In the genomic region with DNA sequence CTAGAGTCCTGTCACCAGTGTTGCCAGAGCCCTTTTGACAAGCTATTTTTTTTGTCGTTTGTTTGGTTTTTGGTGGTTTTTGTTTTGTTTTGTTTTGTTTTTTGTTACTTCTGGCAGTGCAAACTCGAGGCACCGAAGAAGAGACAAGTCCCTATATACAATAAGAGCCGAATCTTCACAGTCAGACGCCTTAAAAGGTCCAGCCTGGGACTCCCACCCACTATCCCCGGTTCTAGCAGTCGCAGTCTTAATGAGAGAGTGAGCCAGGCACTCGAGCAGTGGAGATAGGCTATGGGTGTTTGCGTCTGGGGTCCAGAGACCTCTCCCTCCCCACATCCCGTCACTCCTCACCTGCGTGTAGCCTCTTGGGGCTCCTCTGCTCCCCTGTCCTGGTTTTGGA, we compare ENCODE assay signal across 13 cellular contexts. TPM values are rescaled to one million over a fixed set of nuclear protein-coding genes. Genes with fewer than 3 reads are reported as not detected.
DNase-seq lines count a peak whose midpoint lies in the region; ATAC-seq and TF ChIP-seq lines count a peak whose summit lies in the region.
"Had no signal": no experiment of that assay in that cellular context is flagged by ENCODE, and none has a peak within 500 bp of the region (broad histone marks: within the 10 kb centered on the region; RNA-seq: fewer than 3 reads in every experiment).

No MANE protein-coding gene starts in this region.

- no peak overlapping the region for H3K9ac ChIP-seq in trophoblast cell (ENCODE audit: low read length)

- H3K14ac ChIP-seq in trophoblast cell (ENCODE audit: low read length), result no peak overlapping the region

- peak; percentile 60 for DNase-seq in activated CD4-positive, alpha-beta T cell treated with anti-CD3 and anti-CD28 coated beads, Interleukin-2, amount 10 ng/mL, durations not matched to agents 24 days and 14 days
- no peak for DNase-seq in activated CD4-positive, alpha-beta T cell treated with anti-CD3 and anti-CD28 coated beads, Interleukin-2, amount 50 U/mL, for 1 hour
- DNase-seq in SJSA1 (ENCODE audit: low read depth in 1 of 2, low spot score in 2 of 2) (no peak), epithelial cell of esophagus (ENCODE audit: low read depth) (no peak), trophoblast cell (no peak), testis (no peak), ureter (ENCODE audit: low spot score) (no peak)
- DNase-seq: stimulated activated naive CD4-positive, alpha-beta T cell treated with Interleukin-2 at 50 U/mL for 16 hours had no signal

- no peak overlapping the region for H4K12ac ChIP-seq in trophoblast cell (ENCODE audit: low read depth, low read length)

- peak overlapping the region; percentile 72 for H3K27ac Mint-ChIP-seq in activated CD4-positive, alpha-beta T cell treated with anti-CD3 and anti-CD28 coated beads, Interleukin-2, amount 10 ng/mL, durations not matched to agents 24 days and 14 days

- peaks cover 23% of the 10 kb centered on the region for H3K9me3 Mint-ChIP-seq in activated CD4-positive, alpha-beta T cell treated with anti-CD3 and anti-CD28 coated beads, Interleukin-2, amount 10 ng/mL, durations not matched to agents 24 days and 14 days

- no peak overlapping the region for H3K23ac ChIP-seq in trophoblast cell (ENCODE audit: low read length)

- H3K27me3 ChIP-seq in SJSA1 (replicated peaks) (no peaks in the 10 kb centered on the region; the same call in 1 of the 2 replicates), trophoblast cell (ENCODE audit: insufficient read depth, low read length) (peaks cover 6% of the 10 kb centered on the region), testis (no peaks in the 10 kb centered on the region)

- no peak overlapping the region for H2AFZ ChIP-seq in trophoblast cell (ENCODE audit: insufficient read depth, low read length, poor library complexity)

- peaks cover 43% of the 10 kb centered on the region for H3K27me3 Mint-ChIP-seq in activated CD4-positive, alpha-beta T cell treated with anti-CD3 and anti-CD28 coated beads, Interleukin-2, amount 10 ng/mL, durations not matched to agents 24 days and 14 days

- H3K4me1 Mint-ChIP-seq in activated CD4-positive, alpha-beta T cell treated with anti-CD3 and anti-CD28 coated beads, Interleukin-2, amount 10 ng/mL, durations not matched to agents 24 days and 14 days, result peaks cover 27% of the 10 kb centered on the region

- H3K27ac ChIP-seq in SJSA1, result no peak overlapping the region
- no peak overlapping the region for H3K27ac ChIP-seq in trophoblast cell (ENCODE audit: low read depth, low read length)
- no peak overlapping the region for H3K27ac ChIP-seq in testis
- H3K27ac ChIP-seq: RWPE1, skin epidermis had no signal

- H4K91ac ChIP-seq in trophoblast cell (ENCODE audit: low read depth, low read length), result no peak overlapping the region

- no peaks in the 10 kb centered on the region for H3K79me2 ChIP-seq in trophoblast cell (ENCODE audit: control insufficient read depth, insufficient read depth, low read length, poor library complexity)

- H3K4me3 ChIP-seq in SJSA1 (peak overlapping the region; percentile 43), epithelial cell of esophagus (ENCODE audit: low read length) (peak overlapping the region; percentile 62), trophoblast cell (ENCODE audit: low read depth, low read length) (no peak overlapping the region), testis (no peak overlapping the region)

- peaks cover 18% of the 10 kb centered on the region for H3K4me1 ChIP-seq in SJSA1 (replicated peaks)
- peaks cover 3 to 12% of the 10 kb centered on the region in 2 experiments for H3K4me1 ChIP-seq in trophoblast cell (ENCODE audit: control insufficient read depth in 1 of 2, insufficient read depth in 2 of 2, low read length in 2 of 2)
- no peaks in the 10 kb centered on the region for H3K4me1 ChIP-seq in testis

- no peak overlapping the region for H3K4ac ChIP-seq in trophoblast cell (ENCODE audit: low read depth, low read length)

- TF ChIP-seq CTCF in epithelial cell of esophagus (IDR thresholded peaks at IDR 0.05; ENCODE audit: insufficient read depth, low read depth, low read length, missing control alignments) (no peak), testis (IDR thresholded peaks at IDR 0.05) (no peak)

- no peak for ATAC-seq in GM21723 (IDR thresholded peaks at IDR 0.05; ENCODE audit: unreplicated experiment)

- intact Hi-C loops in activated CD4-positive, alpha-beta T cell treated with anti-CD3 and anti-CD28 coated beads, Interleukin-2, amount 10 ng/mL, durations not matched to agents 24 days and 14 days (cut with micrococcal nuclease), result loop anchor here (10.0 kb wide), 1 partner anchor 115 kb away; the partner anchor contains the start of genes TIGD7 and ZNF75A
- intact Hi-C loops in testis (cut with DNase I; ENCODE audit: low total_unique reads), result no loop called here

- no peak overlapping the region for H3K18ac ChIP-seq in trophoblast cell (ENCODE audit: low read length)

- H3K36me3 Mint-ChIP-seq in activated CD4-positive, alpha-beta T cell treated with anti-CD3 and anti-CD28 coated beads, Interleukin-2, amount 10 ng/mL, durations not matched to agents 24 days and 14 days (ENCODE audit: low read depth), result peaks cover 3% of the 10 kb centered on the region

- H2BK5ac ChIP-seq in trophoblast cell (ENCODE audit: low read depth, low read length, poor library complexity), result no peak overlapping the region

- no peaks in the 10 kb centered on the region for H3K79me1 ChIP-seq in trophoblast cell (ENCODE audit: low read length)

- no peak overlapping the region for H4K8ac ChIP-seq in trophoblast cell (ENCODE audit: low read depth, low read length)

- H2BK120ac ChIP-seq in trophoblast cell (ENCODE audit: insufficient read depth, low read length, poor library complexity), result no peak overlapping the region

- TF ChIP-seq POLR2A in testis (IDR thresholded peaks at IDR 0.05), result no peak

- H3K9me3 ChIP-seq in SJSA1 (replicated peaks), result peaks cover 6% of the 10 kb centered on the region; the same call in 1 of the 2 replicates
- H3K9me3 ChIP-seq in trophoblast cell (ENCODE audit: insufficient read depth, low read depth, low read length), result no peaks in the 10 kb centered on the region
- no peaks in the 10 kb centered on the region for H3K9me3 ChIP-seq in testis

- peak overlapping the region; percentile 66 for H3K4me3 Mint-ChIP-seq in activated CD4-positive, alpha-beta T cell treated with anti-CD3 and anti-CD28 coated beads, Interleukin-2, amount 10 ng/mL, durations not matched to agents 24 days and 14 days

- H3K36me3 ChIP-seq in SJSA1 (no peaks in the 10 kb centered on the region), trophoblast cell (ENCODE audit: control insufficient read depth in 1 of 2, insufficient read depth in 2 of 2, low read length in 2 of 2) (no peaks in the 10 kb centered on the region), testis (ENCODE audit: low read depth, missing control alignments) (no peaks in the 10 kb centered on the region)

- no CpG with 5 or more reads among the region's 11 CpGs for WGBS in trophoblast cell (ENCODE audit: extremely low coverage, insufficient coverage, insufficient read length)
- WGBS in testis, 2 donors, result 7 to 13% methylated on average over 11 of the region's 11 CpGs

- no peak overlapping the region for H2BK12ac ChIP-seq in trophoblast cell (ENCODE audit: low read length)

- no peak overlapping the region for H2AK5ac ChIP-seq in trophoblast cell (ENCODE audit: low read length)

- peak overlapping the region; percentile 77 for H3K4me2 ChIP-seq in trophoblast cell (ENCODE audit: low read length)

RNA-seq across cellular contexts. Expression of gene OR1F1, which starts 1.9 kb away (rescaled TPM):
- total RNA-seq in activated CD4-positive, alpha-beta T cell treated with anti-CD3 and anti-CD28 coated beads, Interleukin-2, amount 10 ng/mL, durations not matched to agents 24 days and 14 days, result not detected in 2 replicates
- not detected in 2 replicates for total RNA-seq in SJSA1 (2014; rRNA removed; shearing (Covaris generic))
- 0.06 TPM in 1 of 2 replicates, not detected in the other for polyA plus RNA-seq in trophoblast cell (2013)
- total RNA-seq in testis (not detected), ureter (not detected)
- not detected for polyA plus RNA-seq in testis (ENCODE audit: insufficient read depth, low read depth, low replicate concordance)
- total RNA-seq: dermis blood vessel endothelial cell, kidney epithelial cell had no signal

RNA-seq across cellular contexts. Expression of gene ZNF200, which starts 45.1 kb away (rescaled TPM):
- 13.1 and 13.4 TPM in 2 replicates for total RNA-seq in activated CD4-positive, alpha-beta T cell treated with anti-CD3 and anti-CD28 coated beads, Interleukin-2, amount 10 ng/mL, durations not matched to agents 24 days and 14 days
- 8.5 TPM in 2 replicates for total RNA-seq in SJSA1 (2014; rRNA removed; shearing (Covaris generic))
- 3.4 and 3.8 TPM in 2 replicates for polyA plus RNA-seq in trophoblast cell (2013)
- total RNA-seq in testis (10 to 100 TPM; 45.2 to 48.3 TPM), ureter (7.8 TPM)
- polyA plus RNA-seq in testis (ENCODE audit: insufficient read depth, low read depth, low replicate concordance), result 41.9 TPM

RNA-seq across cellular contexts. Expression of gene ZNF213, which starts 55.0 kb away (rescaled TPM):
- 9.5 and 10.6 TPM in 2 replicates for total RNA-seq in activated CD4-positive, alpha-beta T cell treated with anti-CD3 and anti-CD28 coated beads, Interleukin-2, amount 10 ng/mL, durations not matched to agents 24 days and 14 days
- total RNA-seq in SJSA1 (2014; rRNA removed; shearing (Covaris generic)), result 2.6 and 3.8 TPM in 2 replicates
- polyA plus RNA-seq in trophoblast cell (2013), result 8.3 and 8.5 TPM in 2 replicates
- 10 to 100 TPM; 43.1 to 57.3 TPM for total RNA-seq in testis
- polyA plus RNA-seq in testis (ENCODE audit: insufficient read depth, low read depth, low replicate concordance), result 46.8 TPM
- 12.6 TPM for total RNA-seq in ureter

Comparison
In these comparisons a context has a peak if more than half of its experiments do, and no peak if none do; other contexts are left out.
1. H3K4me3 ChIP-seq: peak in SJSA1 (single experiment) and epithelial cell of esophagus (single experiment); none in trophoblast cell (single experiment) and testis (0 of 2).